13 cellular contexts compared by ENCODE assay signal in genomic region chr2:3533836-3534235, GRCh38.
"Had no signal": no experiment of that assay in that cellular context is flagged by ENCODE, and none has a peak within 500 bp of the region (broad histone marks: within the 10 kb centered on the region; RNA-seq: fewer than 3 reads in every experiment).

No MANE protein-coding gene starts in this region.

- H3K9me3 ChIP-seq: neutrophil had no signal

- H3K27ac ChIP-seq: neutrophil had no signal

- H3K36me3 ChIP-seq: neutrophil had no signal

- H3K4me1 Mint-ChIP-seq: activated T-helper 17 cell treated with anti-CD3 and anti-CD28 coated beads, Interleukin-2, amount 50 U/mL, for 72 hours had no signal

- H3K4me3 Mint-ChIP-seq: activated B cell treated with CpG ODN at 0.5 μM for 24 hours; activated CD4-positive, alpha-beta T cell treated with anti-CD3 and anti-CD28 coated beads, Interleukin-2, amount 10 ng/mL, durations not matched to agents 24 days and 14 days; activated naive CD4-positive, alpha-beta T cell treated with anti-CD3 and anti-CD28 coated beads, Interleukin-2, amount 10 ng/mL, durations not matched to agents 7 days and 5 days; activated T-helper 17 cell treated with anti-CD3 and anti-CD28 coated beads, Interleukin-2, amount 50 U/mL, for 72 hours; memory B cell; T-helper 1 cell treated with Interleukin-12 subunit alpha and Interleukin-12 subunit beta and Interleukin-4 antibody, amounts not matched to agents 30 μg/mL and 1 μg/mL, for 36 hours had no signal

- H3K27me3 Mint-ChIP-seq: activated B cell treated with CpG ODN at 0.5 μM for 24 hours; activated CD4-positive, alpha-beta T cell treated with anti-CD3 and anti-CD28 coated beads, Interleukin-2, amount 10 ng/mL, durations not matched to agents 24 days and 14 days; activated T-helper 17 cell treated with anti-CD3 and anti-CD28 coated beads, Interleukin-2, amount 50 U/mL, for 72 hours; memory B cell had no signal

- H3K9me3 Mint-ChIP-seq: activated B cell treated with CpG ODN at 0.5 μM for 24 hours; activated CD4-positive, alpha-beta T cell treated with anti-CD3 and anti-CD28 coated beads, Interleukin-2, amount 10 ng/mL, durations not matched to agents 24 days and 14 days; activated naive CD4-positive, alpha-beta T cell treated with anti-CD3 and anti-CD28 coated beads, Interleukin-2, amount 10 ng/mL, durations not matched to agents 7 days and 5 days; activated T-helper 17 cell treated with anti-CD3 and anti-CD28 coated beads, Interleukin-2, amount 50 U/mL, for 72 hours; memory B cell; T-helper 1 cell treated with Interleukin-12 subunit alpha and Interleukin-12 subunit beta and Interleukin-4 antibody, amounts not matched to agents 30 μg/mL and 1 μg/mL, for 36 hours had no signal

- H3K36me3 Mint-ChIP-seq: activated naive CD4-positive, alpha-beta T cell treated with anti-CD3 and anti-CD28 coated beads, Interleukin-2, amount 10 ng/mL, durations not matched to agents 7 days and 5 days; memory B cell had no signal

- H3K27me3 ChIP-seq: neutrophil had no signal

- DNase-seq: activated B cell treated with CpG ODN at 0.5 μM for 24 hours; activated CD4-positive, alpha-beta T cell treated with anti-CD3 and anti-CD28 coated beads, Interleukin-2, amount 10 ng/mL, durations not matched to agents 24 days and 14 days; activated CD8-positive, alpha-beta memory T cell treated with anti-CD3 and anti-CD28 coated beads for 24 hours; activated naive CD4-positive, alpha-beta T cell treated with anti-CD3 and anti-CD28 coated beads, Interleukin-2, amount 10 ng/mL, durations not matched to agents 7 days and 5 days; central memory CD4-positive, alpha-beta T cell; dermis blood vessel endothelial cell; erythroblast; stimulated activated CD4-positive, alpha-beta T cell treated with anti-CD3 and anti-CD28 coated beads, Interleukin-2, amount 100 ng/mL, for 24 hours; stimulated activated naive CD4-positive, alpha-beta T cell had no signal

- H3K27ac Mint-ChIP-seq: activated B cell treated with CpG ODN at 0.5 μM for 24 hours; activated CD4-positive, alpha-beta T cell treated with anti-CD3 and anti-CD28 coated beads, Interleukin-2, amount 10 ng/mL, durations not matched to agents 24 days and 14 days; activated naive CD4-positive, alpha-beta T cell treated with anti-CD3 and anti-CD28 coated beads, Interleukin-2, amount 10 ng/mL, durations not matched to agents 7 days and 5 days; activated T-helper 17 cell treated with anti-CD3 and anti-CD28 coated beads, Interleukin-2, amount 50 U/mL, for 72 hours; memory B cell; T-helper 1 cell treated with Interleukin-12 subunit alpha and Interleukin-12 subunit beta and Interleukin-4 antibody, amounts not matched to agents 30 μg/mL and 1 μg/mL, for 36 hours had no signal
